Comparison of ENCODE assay signal across 16 cellular contexts in the genomic region with DNA sequence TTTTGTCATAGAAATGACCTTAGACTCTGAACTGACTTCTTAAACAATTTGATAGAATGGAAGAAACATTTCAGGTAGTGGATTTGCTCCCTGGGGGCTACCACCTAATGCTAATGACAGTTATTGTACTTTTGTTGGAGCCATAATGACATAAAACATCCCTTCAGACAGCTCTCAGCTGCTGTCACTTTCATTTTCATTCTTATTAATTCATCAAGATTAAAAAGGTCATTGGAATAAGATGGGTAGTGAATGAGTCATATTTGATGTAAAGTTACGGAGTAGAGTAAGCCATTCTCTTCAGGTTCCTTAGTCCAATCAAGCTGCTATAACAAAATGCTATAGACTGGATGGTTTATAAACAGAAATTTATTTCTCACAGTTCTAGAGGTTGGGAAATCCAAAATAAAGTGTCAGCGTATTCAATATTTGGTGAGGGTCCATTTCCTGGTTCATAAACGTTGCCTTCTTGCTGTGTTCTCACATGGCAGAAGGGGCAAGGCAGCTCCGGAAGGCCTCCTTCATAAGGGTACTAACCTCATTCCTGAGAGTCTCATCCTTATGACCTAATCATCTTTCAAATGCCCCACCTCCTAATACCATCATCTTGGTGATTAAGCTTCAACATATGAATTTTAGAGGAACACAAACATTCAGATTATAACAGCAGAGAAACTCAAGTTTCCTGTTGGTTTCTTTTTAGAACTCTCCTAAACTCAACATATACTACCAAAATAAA.
A peak's percentile ranks its signal among the peaks of the same experiment; 100 is the strongest.
DNase-seq lines count a peak whose midpoint lies in the region; ATAC-seq and TF ChIP-seq lines count a peak whose summit lies in the region.
"Had no signal": no experiment of that assay in that cellular context is flagged by ENCODE, and none has a peak within 500 bp of the region (broad histone marks: within the 10 kb centered on the region; RNA-seq: fewer than 3 reads in every experiment).

No MANE protein-coding gene starts in this region.

- peak; percentile 76 to 89 for ATAC-seq in activated T-cell treated with anti-CD3 and anti-CD28 coated beads, Interleukin-2, amount 50 U/mL, for 4 hours
- ATAC-seq in GM21390 (IDR thresholded peaks at IDR 0.05; ENCODE audit: unreplicated experiment) (peak; percentile 58), HG03354 (IDR thresholded peaks at IDR 0.05; ENCODE audit: poor library complexity, severe bottlenecking, unreplicated experiment) (peak; percentile 64)

- peak overlapping the region; percentile 19 for H3K27ac Mint-ChIP-seq in stimulated activated naive CD8-positive, alpha-beta T cell treated with anti-CD3 and anti-CD28 coated beads, Interleukin-15, Interleukin-2, amounts not matched to agents 100 ng/mL and 50 ng/mL, for 24 hours
- H3K27ac Mint-ChIP-seq: CD14-positive monocyte had no signal

- no peak overlapping the region for H3K4me3 ChIP-seq in adrenal gland

- 73 to 84% (median 77%) methylated on average over 4 of the region's 4 CpGs for WGBS in adrenal gland, 4 donors

- H3K27me3 ChIP-seq in adrenal gland, result no peaks in the 10 kb centered on the region

- DNase-seq in activated T-cell treated with anti-CD3 and anti-CD28 coated beads, Interleukin-2, amount 50 U/mL, for 4 hours, result no peak
- no peak for DNase-seq in activated T-cell treated with anti-CD3 and anti-CD28 coated beads, Interleukin-2, amount 50 U/mL, for 1 hour
- DNase-seq in islet precursor cell, result no peak
- DNase-seq in RKO (ENCODE audit: low spot score), result no peak
- no peak for DNase-seq in adrenal gland
- DNase-seq: activated CD4-positive, alpha-beta T cell treated with anti-CD3 and anti-CD28 coated beads, Interleukin-2, amount 50 U/mL, for 1 hour; hypothalamus; IMR-90; midbrain; NCI-H2029 treated with DMSO at 0.1 percent for 48 hours; SK-N-SH; T1000 had no signal

- H3K27ac ChIP-seq in adrenal gland, result no peak overlapping the region

- H3K36me3 ChIP-seq in adrenal gland (replicated peaks in 1 of 2), result no peaks in the 10 kb centered on the region

- no peaks in the 10 kb centered on the region for H3K4me1 Mint-ChIP-seq in activated T-cell treated with anti-CD3 and anti-CD28 coated beads, Interleukin-2, amount 50 U/mL, for 4 hours (ENCODE audit: low read depth)
- peaks cover 15% of the 10 kb centered on the region for H3K4me1 Mint-ChIP-seq in stimulated activated naive CD8-positive, alpha-beta T cell treated with anti-CD3 and anti-CD28 coated beads, Interleukin-15, Interleukin-2, amounts not matched to agents 100 ng/mL and 50 ng/mL, for 24 hours (ENCODE audit: low read depth)
- H3K4me1 Mint-ChIP-seq: CD14-positive monocyte had no signal

- no peaks in the 10 kb centered on the region for H3K9me3 Mint-ChIP-seq in activated T-cell treated with anti-CD3 and anti-CD28 coated beads, Interleukin-2, amount 50 U/mL, for 4 hours
- no peaks in the 10 kb centered on the region for H3K9me3 Mint-ChIP-seq in stimulated activated naive CD8-positive, alpha-beta T cell treated with anti-CD3 and anti-CD28 coated beads, Interleukin-15, Interleukin-2, amounts not matched to agents 100 ng/mL and 50 ng/mL, for 24 hours

- no peaks in the 10 kb centered on the region for H3K36me3 Mint-ChIP-seq in activated T-cell treated with anti-CD3 and anti-CD28 coated beads, Interleukin-2, amount 50 U/mL, for 4 hours (ENCODE audit: insufficient read depth)
- no peaks in the 10 kb centered on the region for H3K36me3 Mint-ChIP-seq in stimulated activated naive CD8-positive, alpha-beta T cell treated with anti-CD3 and anti-CD28 coated beads, Interleukin-15, Interleukin-2, amounts not matched to agents 100 ng/mL and 50 ng/mL, for 24 hours (ENCODE audit: low read depth)
- H3K36me3 Mint-ChIP-seq: CD14-positive monocyte had no signal

- intact Hi-C loops in adrenal gland (cut with DNase I), result no loop called here

- no peak overlapping the region for H3K4me3 Mint-ChIP-seq in activated T-cell treated with anti-CD3 and anti-CD28 coated beads, Interleukin-2, amount 50 U/mL, for 4 hours
- H3K4me3 Mint-ChIP-seq in stimulated activated naive CD8-positive, alpha-beta T cell treated with anti-CD3 and anti-CD28 coated beads, Interleukin-15, Interleukin-2, amounts not matched to agents 100 ng/mL and 50 ng/mL, for 24 hours, result no peak overlapping the region
- H3K4me3 Mint-ChIP-seq: CD14-positive monocyte had no signal

- H3K27me3 Mint-ChIP-seq in activated T-cell treated with anti-CD3 and anti-CD28 coated beads, Interleukin-2, amount 50 U/mL, for 4 hours (ENCODE audit: low read depth), result no peaks in the 10 kb centered on the region
- H3K27me3 Mint-ChIP-seq in stimulated activated naive CD8-positive, alpha-beta T cell treated with anti-CD3 and anti-CD28 coated beads, Interleukin-15, Interleukin-2, amounts not matched to agents 100 ng/mL and 50 ng/mL, for 24 hours, result no peaks in the 10 kb centered on the region

- no peaks in the 10 kb centered on the region for H3K9me3 ChIP-seq in adrenal gland (replicated peaks in 1 of 3)
- H3K9me3 ChIP-seq: SK-N-SH had no signal

- H3K4me1 ChIP-seq in adrenal gland (replicated peaks in 1 of 2), result no peaks in the 10 kb centered on the region

- no peak for TF ChIP-seq CTCF in adrenal gland (IDR thresholded peaks at IDR 0.05)

- TF ChIP-seq POLR2A in adrenal gland (IDR thresholded peaks at IDR 0.05), result no peak
